1 cellular context compared by ENCODE assay signal in genomic region chr19:5314012-5314906, GRCh38.
TF ChIP-seq lines count a peak whose summit lies in the region.

No MANE protein-coding gene starts in this region.

TF ChIP-seq in endothelial cell of umbilical vein, 7 proteins besides CTCF, POLR2A, EP300 and RAD21 (continued from another document):
- TF ChIP-seq JUN (IDR thresholded peaks at IDR 0.05; ENCODE audit: borderline replicate concordance, insufficient read depth, insufficient read length, low read depth) (no peak), FOS (IDR thresholded peaks at IDR 0.05; ENCODE audit: borderline replicate concordance, insufficient read depth, low read length) (no peak)
TF ChIP-seq in endothelial cell of umbilical vein: peak in this region for 0.
